ENCODE assay signal across 2 cellular contexts in the genomic region with DNA sequence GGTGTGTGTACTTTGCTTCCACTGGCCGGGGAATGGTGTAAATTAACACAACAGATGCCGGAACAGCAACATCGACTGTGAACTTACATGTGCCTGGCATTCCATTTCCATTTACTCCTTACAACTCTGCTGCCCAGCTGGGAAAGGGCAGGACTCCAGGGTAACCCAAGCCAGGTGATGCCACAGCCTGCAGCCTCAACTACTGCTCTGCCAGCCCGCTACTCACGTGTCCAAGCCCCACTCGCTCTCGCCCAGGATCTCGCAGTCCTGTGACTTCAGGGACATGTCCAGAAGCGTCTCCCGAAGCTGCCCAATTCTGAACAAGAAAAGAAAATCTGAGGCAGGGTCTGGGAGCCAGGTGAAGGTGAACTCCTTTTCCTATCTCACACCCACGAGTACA.
TF ChIP-seq lines count a peak whose summit lies in the region.

No MANE protein-coding gene starts in this region.

TF ChIP-seq in IMR-90, 13 proteins besides CTCF, POLR2A, EP300 and RAD21:
- no peak for TF ChIP-seq SMC3 (IDR thresholded peaks at IDR 0.05; ENCODE audit: low read depth, low read length)
- no peak for TF ChIP-seq FOS (IDR thresholded peaks at IDR 0.05; ENCODE audit: low read depth, low read length)

TF ChIP-seq in H1, 55 proteins besides CTCF, POLR2A, EP300 and RAD21:
- TF ChIP-seq GTF2F1 (IDR thresholded peaks at IDR 0.05; ENCODE audit: borderline replicate concordance, low read depth, low read length): no peak
